Comparison of ENCODE assay signal across 2 cellular contexts in genomic region chr16:81478876-81479496, GRCh38.
A peak's percentile ranks its signal among the peaks of the same experiment; 100 is the strongest.
TF ChIP-seq lines count a peak whose summit lies in the region.

No MANE protein-coding gene starts in this region.

TF ChIP-seq in IMR-90, 13 proteins besides CTCF, POLR2A, EP300 and RAD21:
- TF ChIP-seq FOS (IDR thresholded peaks at IDR 0.05; ENCODE audit: low read depth, low read length) = no peak
- no peak for TF ChIP-seq NFE2L2 (IDR thresholded peaks at IDR 0.05; ENCODE audit: low read depth, low read length)
- no peak for TF ChIP-seq BHLHE40 (IDR thresholded peaks at IDR 0.05; ENCODE audit: low read depth, low read length)
- TF ChIP-seq RFX5 (IDR thresholded peaks at IDR 0.05; ENCODE audit: low read depth, low read length) = no peak
- no peak for TF ChIP-seq MAZ (IDR thresholded peaks at IDR 0.05; ENCODE audit: borderline replicate concordance, low read depth, low read length)
- TF ChIP-seq MAFK (IDR thresholded peaks at IDR 0.05; ENCODE audit: low read depth, low read length) = no peak
- peak; percentile 46; the same call in 1 of the 2 replicates for TF ChIP-seq CEBPB (IDR thresholded peaks at IDR 0.05; ENCODE audit: low read depth, low read length)

TF ChIP-seq in endothelial cell of umbilical vein, 7 proteins besides CTCF, POLR2A, EP300 and RAD21:
- TF ChIP-seq POLR2AphosphoS5 (IDR thresholded peaks at IDR 0.05; ENCODE audit: insufficient read depth, low read depth, low read length) (peak; percentile 45), FOS (IDR thresholded peaks at IDR 0.05; ENCODE audit: borderline replicate concordance, insufficient read depth, low read length) (no peak)
TF ChIP-seq in endothelial cell of umbilical vein: peak in this region for 1.
